Comparison of ENCODE assay signal across 8 cellular contexts in genomic region chr3:52153389-52154096, GRCh38. TPM values are rescaled to one million over a fixed set of nuclear protein-coding genes. Genes with fewer than 3 reads are reported as not detected.
DNase-seq lines count a peak whose midpoint lies in the region; ATAC-seq and TF ChIP-seq lines count a peak whose summit lies in the region.

No MANE protein-coding gene starts in this region.

- peak; percentile 60 for DNase-seq in NCI-H2107 treated with DMSO at 0.1 percent for 48 hours (lab: John Stamatoyannopoulos, UW; ENCODE audit: unreplicated experiment)
- DNase-seq in NCI-H2107 (lab: John Stamatoyannopoulos, UW), result no peak
- peak; percentile 14 for DNase-seq in NCI-H2196 treated with DMSO at 0.1 percent for 48 hours (lab: John Stamatoyannopoulos, UW; ENCODE audit: unreplicated experiment)
- DNase-seq in adrenal gland, result peak in 3 of 7 donors; percentile 31 to 47 (median 32)
- peak; percentile 48 for DNase-seq in iPS-NIHi7 (ENCODE audit: extremely low spot score)
- DNase-seq in stimulated activated naive CD8-positive, alpha-beta T cell treated with anti-CD3 and anti-CD28 coated beads, Interleukin-15, amount 100 ng/mL, for 72 hours, result peak in 1 of 2 donors; percentile 18
- no peak for DNase-seq in GM13976 (ENCODE audit: low spot score)

- peak overlapping the region; percentile 91 to 97 for H3K4me3 Mint-ChIP-seq in stimulated activated naive CD8-positive, alpha-beta T cell treated with anti-CD3 and anti-CD28 coated beads, Interleukin-15, amount 100 ng/mL, for 72 hours

- in situ Hi-C loops in GM13976 (cut with MboI; ENCODE audit: low sequenced_read_pairs, unreplicated experiment), result no loop called here

- H3K27me3 Mint-ChIP-seq in stimulated activated naive CD8-positive, alpha-beta T cell treated with anti-CD3 and anti-CD28 coated beads, Interleukin-15, amount 100 ng/mL, for 72 hours, result no peaks in the 10 kb centered on the region

- no peaks in the 10 kb centered on the region for H3K27me3 ChIP-seq in adrenal gland

- H3K4me1 Mint-ChIP-seq in stimulated activated naive CD8-positive, alpha-beta T cell treated with anti-CD3 and anti-CD28 coated beads, Interleukin-15, amount 100 ng/mL, for 72 hours, result peaks cover 29% of the 10 kb centered on the region

- no peaks in the 10 kb centered on the region for H3K9me3 Mint-ChIP-seq in stimulated activated naive CD8-positive, alpha-beta T cell treated with anti-CD3 and anti-CD28 coated beads, Interleukin-15, amount 100 ng/mL, for 72 hours

- no peak for TF ChIP-seq POLR2A in adrenal gland (IDR thresholded peaks at IDR 0.05)

- intact Hi-C loops in adrenal gland (cut with DNase I), result no loop called here

- 21 to 36% (median 28%) methylated on average over 6 to 18 of the region's 18 CpGs for WGBS in adrenal gland, 4 donors

- H3K27ac Mint-ChIP-seq in stimulated activated naive CD8-positive, alpha-beta T cell treated with anti-CD3 and anti-CD28 coated beads, Interleukin-15, amount 100 ng/mL, for 72 hours, result peak overlapping the region; percentile 63 to 88

- peak overlapping the region; percentile 65 to 96 (median 88) for H3K27ac ChIP-seq in adrenal gland

- ATAC-seq in HG02798 (IDR thresholded peaks at IDR 0.05; ENCODE audit: poor library complexity, unreplicated experiment), result peak; percentile 5
- ATAC-seq in stimulated activated naive CD8-positive, alpha-beta T cell treated with anti-CD3 and anti-CD28 coated beads, Interleukin-15, amount 100 ng/mL, for 72 hours, result peak; percentile 7

- H3K4me1 ChIP-seq in adrenal gland (replicated peaks in 1 of 2), result peaks cover 11 to 16% of the 10 kb centered on the region in 2 donors

- no peaks in the 10 kb centered on the region for H3K36me3 ChIP-seq in adrenal gland (replicated peaks in 1 of 2)

- TF ChIP-seq CTCF in adrenal gland (IDR thresholded peaks at IDR 0.05) (no peak), GM13976 (IDR thresholded peaks at IDR 0.05; ENCODE audit: borderline replicate concordance, control extremely low read depth, extremely low read depth, insufficient read depth, missing control alignments) (no peak)

- H3K9me3 ChIP-seq in adrenal gland (replicated peaks in 1 of 3), result no peaks in the 10 kb centered on the region

- H3K4me3 ChIP-seq in adrenal gland, result peak overlapping the region in 3 of 4 donors; percentile 62 to 71 (median 64)

RNA-seq across cellular contexts. Expression of gene POC1A, which starts 0.7 kb away (rescaled TPM):
- total RNA-seq in adrenal gland, result 1 to 10 TPM; 2.9 to 8.4 (median 5.5) TPM
- polyA plus RNA-seq in adrenal gland, result 1 to 10 TPM; 2.0 to 6.4 (median 2.8) TPM

RNA-seq across cellular contexts. Expression of gene ALAS1, which starts 44.4 kb away (rescaled TPM):
- total RNA-seq in adrenal gland, result 1,000 to 10,000 TPM in 1 of 8 donors, 100 to 1,000 TPM in 7; 233 to 3,700 (median 694) TPM
- polyA plus RNA-seq in adrenal gland, result 100 to 1,000 TPM in 2 of 3 donors, 10 to 100 TPM in 1; 64.9 to 849 (median 387) TPM

Comparison
In these comparisons a context has a peak if more than half of its experiments do, and no peak if none do; other contexts are left out.
1. DNase-seq: peak in NCI-H2107 treated with DMSO at 0.1 percent for 48 hours (single experiment), NCI-H2196 treated with DMSO at 0.1 percent for 48 hours (single experiment) and iPS-NIHi7 (single experiment); none in NCI-H2107 (single experiment) and GM13976 (single experiment).